In genomic region chr1:26535201-26535600, GRCh38 we compare ENCODE assay signal across 22 cellular contexts. TPM values are rescaled to one million over a fixed set of nuclear protein-coding genes. Genes with fewer than 3 reads are reported as not detected.
DNase-seq lines count a peak whose midpoint lies in the region; ATAC-seq and TF ChIP-seq lines count a peak whose summit lies in the region.
"Had no signal": no experiment of that assay in that cellular context is flagged by ENCODE, and none has a peak within 500 bp of the region (broad histone marks: within the 10 kb centered on the region; RNA-seq: fewer than 3 reads in every experiment).

No MANE protein-coding gene starts in this region.

- POLR2A ChIA-PET in activated CD4-positive, alpha-beta T cell treated with anti-CD3 and anti-CD28 coated beads, Interleukin-2, amount 10 ng/mL, durations not matched to agents 7 days and 5 days (lab: Charles Lee), result no interaction called here
- POLR2A ChIA-PET in activated CD4-positive, alpha-beta T cell treated with anti-CD3 and anti-CD28 coated beads for 36 hours (lab: Charles Lee), result interaction anchor here (0.5 kb wide), 1 partner anchor 1384 kb away, joined by 8 read pairs; no protein-coding TSS in a partner anchor
- POLR2A ChIA-PET in RWPE1 (lab: Yijun Ruan, JAX; ENCODE audit: low non-redundant PET), result no interaction called here
- POLR2A ChIA-PET in HEK293T (lab: Yijun Ruan, JAX), result interaction anchor here (2.9 kb wide), 1 partner anchor 34 kb away, joined by 20 read pairs; no protein-coding TSS in a partner anchor

- peaks cover 9% of the 10 kb centered on the region for H3K36me3 Mint-ChIP-seq in activated CD4-positive, alpha-beta T cell treated with anti-CD3 and anti-CD28 coated beads, Interleukin-2, amount 10 ng/mL, durations not matched to agents 7 days and 5 days (ENCODE audit: low read depth)
- peaks cover under 1% of the 10 kb centered on the region for H3K36me3 Mint-ChIP-seq in activated CD4-positive, alpha-beta T cell treated with anti-CD3 and anti-CD28 coated beads for 36 hours (ENCODE audit: low read depth)
- peaks cover 5% of the 10 kb centered on the region for H3K36me3 Mint-ChIP-seq in stimulated activated effector memory CD8-positive, alpha-beta T cell treated with anti-CD3 and anti-CD28 coated beads, Interleukin-12 subunit alpha, Interleukin-12 subunit beta, amount 100 ng/mL, for 72 hours
- no peaks in the 10 kb centered on the region for H3K36me3 Mint-ChIP-seq in mesothelial cell of epicardium
- H3K36me3 Mint-ChIP-seq: CD8-positive, alpha-beta T cell; naive thymus-derived CD8-positive, alpha-beta T cell had no signal

- no peaks in the 10 kb centered on the region for H3K9me3 Mint-ChIP-seq in activated CD4-positive, alpha-beta T cell treated with anti-CD3 and anti-CD28 coated beads, Interleukin-2, amount 10 ng/mL, durations not matched to agents 7 days and 5 days
- H3K9me3 Mint-ChIP-seq in activated CD4-positive, alpha-beta T cell treated with anti-CD3 and anti-CD28 coated beads for 36 hours (ENCODE audit: low read depth), result no peaks in the 10 kb centered on the region
- no peaks in the 10 kb centered on the region for H3K9me3 Mint-ChIP-seq in stimulated activated effector memory CD8-positive, alpha-beta T cell treated with anti-CD3 and anti-CD28 coated beads, Interleukin-12 subunit alpha, Interleukin-12 subunit beta, amount 100 ng/mL, for 72 hours
- H3K9me3 Mint-ChIP-seq in mesothelial cell of epicardium, result no peaks in the 10 kb centered on the region
- H3K9me3 Mint-ChIP-seq: activated T-helper 1 cell treated with anti-CD3 and anti-CD28 coated beads, Interleukin-12 subunit alpha, Interleukin-12 subunit beta, Interleukin-2, Interleukin-4 antibody, amounts not matched to agents 30 ng/mL and 10 ng/mL and 1 ng/mL, durations not matched to agents 14 hours and 24 hours and 36 hours; CD8-positive, alpha-beta T cell; naive thymus-derived CD8-positive, alpha-beta T cell had no signal

- CTCF ChIA-PET in activated CD4-positive, alpha-beta T cell treated with anti-CD3 and anti-CD28 coated beads, Interleukin-2, amount 10 ng/mL, durations not matched to agents 7 days and 5 days (lab: Charles Lee), result interaction anchor here (0.6 to 1.5 kb wide), 5 partner anchors 17 to 145 kb away, joined by 3 to 6 read pairs (median 3); no protein-coding TSS in a partner anchor
- CTCF ChIA-PET in activated CD4-positive, alpha-beta T cell treated with anti-CD3 and anti-CD28 coated beads for 36 hours (lab: Charles Lee), result interaction anchor here (0.9 to 1.6 kb wide), 4 partner anchors 10 to 157 kb away, joined by 3 to 6 read pairs (median 3); no protein-coding TSS in a partner anchor
- CTCF ChIA-PET in RWPE1 (lab: Yijun Ruan, JAX), result interaction anchor here (0.6 to 2.5 kb wide), 2 partner anchors 35 to 509 kb away, joined by 3 to 10 read pairs; no protein-coding TSS in a partner anchor
- CTCF ChIA-PET in HEK293T (lab: Yijun Ruan, JAX), result interaction anchor here (0.6 kb wide), 1 partner anchor 480 kb away, joined by 3 read pairs; no protein-coding TSS in a partner anchor

- TF ChIP-seq CTCF in RWPE1 (conservative IDR thresholded peaks at IDR 0.05; ENCODE audit: low read depth), result no peak
- TF ChIP-seq CTCF in mesothelial cell of epicardium (IDR thresholded peaks at IDR 0.05; ENCODE audit: unreplicated experiment), result no peak

- H3K27ac Mint-ChIP-seq in activated CD4-positive, alpha-beta T cell treated with anti-CD3 and anti-CD28 coated beads, Interleukin-2, amount 10 ng/mL, durations not matched to agents 7 days and 5 days, result peak overlapping the region; percentile 80
- no peak overlapping the region for H3K27ac Mint-ChIP-seq in activated CD4-positive, alpha-beta T cell treated with anti-CD3 and anti-CD28 coated beads for 36 hours
- H3K27ac Mint-ChIP-seq in stimulated activated effector memory CD8-positive, alpha-beta T cell treated with anti-CD3 and anti-CD28 coated beads, Interleukin-12 subunit alpha, Interleukin-12 subunit beta, amount 100 ng/mL, for 72 hours, result peak overlapping the region; percentile 91
- H3K27ac Mint-ChIP-seq in mesothelial cell of epicardium, result no peak overlapping the region
- H3K27ac Mint-ChIP-seq: activated T-helper 1 cell treated with anti-CD3 and anti-CD28 coated beads, Interleukin-12 subunit alpha, Interleukin-12 subunit beta, Interleukin-2, Interleukin-4 antibody, amounts not matched to agents 30 ng/mL and 10 ng/mL and 1 ng/mL, durations not matched to agents 14 hours and 24 hours and 36 hours; CD8-positive, alpha-beta T cell had no signal

- H3K27ac ChIP-seq in RWPE1, result peak overlapping the region; percentile 46
- H3K27ac ChIP-seq: adrenal gland, foreskin keratinocyte, vagina had no signal

- no peaks in the 10 kb centered on the region for H3K27me3 Mint-ChIP-seq in activated CD4-positive, alpha-beta T cell treated with anti-CD3 and anti-CD28 coated beads, Interleukin-2, amount 10 ng/mL, durations not matched to agents 7 days and 5 days
- no peaks in the 10 kb centered on the region for H3K27me3 Mint-ChIP-seq in activated CD4-positive, alpha-beta T cell treated with anti-CD3 and anti-CD28 coated beads for 36 hours
- no peaks in the 10 kb centered on the region for H3K27me3 Mint-ChIP-seq in mesothelial cell of epicardium (ENCODE audit: low read depth)
- H3K27me3 Mint-ChIP-seq: naive thymus-derived CD8-positive, alpha-beta T cell had no signal

- H3K4me3 Mint-ChIP-seq in activated CD4-positive, alpha-beta T cell treated with anti-CD3 and anti-CD28 coated beads, Interleukin-2, amount 10 ng/mL, durations not matched to agents 7 days and 5 days, result no peak overlapping the region
- no peak overlapping the region for H3K4me3 Mint-ChIP-seq in activated CD4-positive, alpha-beta T cell treated with anti-CD3 and anti-CD28 coated beads for 36 hours
- H3K4me3 Mint-ChIP-seq in stimulated activated effector memory CD8-positive, alpha-beta T cell treated with anti-CD3 and anti-CD28 coated beads, Interleukin-12 subunit alpha, Interleukin-12 subunit beta, amount 100 ng/mL, for 72 hours, result no peak overlapping the region
- no peak overlapping the region for H3K4me3 Mint-ChIP-seq in mesothelial cell of epicardium
- H3K4me3 Mint-ChIP-seq: activated T-helper 1 cell treated with anti-CD3 and anti-CD28 coated beads, Interleukin-12 subunit alpha, Interleukin-12 subunit beta, Interleukin-2, Interleukin-4 antibody, amounts not matched to agents 30 ng/mL and 10 ng/mL and 1 ng/mL, durations not matched to agents 14 hours and 24 hours and 36 hours; CD8-positive, alpha-beta T cell had no signal

- intact Hi-C loops in activated CD4-positive, alpha-beta T cell treated with anti-CD3 and anti-CD28 coated beads for 36 hours (cut with DNase I, micrococcal nuclease), result no loop called here

- peaks cover 76% of the 10 kb centered on the region for H3K4me1 Mint-ChIP-seq in activated CD4-positive, alpha-beta T cell treated with anti-CD3 and anti-CD28 coated beads, Interleukin-2, amount 10 ng/mL, durations not matched to agents 7 days and 5 days
- H3K4me1 Mint-ChIP-seq in activated CD4-positive, alpha-beta T cell treated with anti-CD3 and anti-CD28 coated beads for 36 hours, result peaks cover 54% of the 10 kb centered on the region
- peaks cover 58% of the 10 kb centered on the region for H3K4me1 Mint-ChIP-seq in stimulated activated effector memory CD8-positive, alpha-beta T cell treated with anti-CD3 and anti-CD28 coated beads, Interleukin-12 subunit alpha, Interleukin-12 subunit beta, amount 100 ng/mL, for 72 hours
- H3K4me1 Mint-ChIP-seq in mesothelial cell of epicardium, result peaks cover 18% of the 10 kb centered on the region

- no peak for ATAC-seq in activated CD4-positive, alpha-beta T cell treated with anti-CD3 and anti-CD28 coated beads for 36 hours
- no peak for ATAC-seq in stimulated activated effector memory CD8-positive, alpha-beta T cell treated with anti-CD3 and anti-CD28 coated beads, Interleukin-12 subunit alpha, Interleukin-12 subunit beta, amount 100 ng/mL, for 72 hours
- ATAC-seq: CD8-positive, alpha-beta T cell; foreskin keratinocyte; naive thymus-derived CD8-positive, alpha-beta T cell had no signal

- DNase-seq in activated CD4-positive, alpha-beta T cell treated with anti-CD3 and anti-CD28 coated beads, Interleukin-2, amount 10 ng/mL, durations not matched to agents 7 days and 5 days, result no peak
- no peak for DNase-seq in activated CD4-positive, alpha-beta T cell treated with anti-CD3 and anti-CD28 coated beads for 36 hours
- DNase-seq in RWPE1 (ENCODE audit: low spot score) (no peak), globus pallidus (ENCODE audit: low spot score) (peak; percentile 58), mesothelial cell of epicardium (ENCODE audit: low spot score in 2 of 2, unreplicated experiment in 2 of 2) (no peak), HEK293T (ENCODE audit: extremely low spot score) (no peak), DMS 273 treated with DMSO at 0.1 percent for 48 hours (lab: John Stamatoyannopoulos, UW) (no peak)
- DNase-seq in stimulated activated effector memory CD8-positive, alpha-beta T cell treated with anti-CD3 and anti-CD28 coated beads, Interleukin-12 subunit alpha, Interleukin-12 subunit beta, amount 100 ng/mL, for 72 hours (ENCODE audit: low spot score in 2 of 2), result no peak
- DNase-seq: activated CD4-positive, alpha-beta T cell treated with anti-CD3 and anti-CD28 coated beads, Interleukin-2, amount 50 U/mL, for 4 hours; adrenal gland; CD8-positive, alpha-beta T cell; central memory CD4-positive, alpha-beta T cell; foreskin keratinocyte; KG1; naive thymus-derived CD8-positive, alpha-beta T cell; NCI-H1436 treated with DMSO at 0.1 percent for 48 hours; NCI-H345; retina; SHP77; stomach had no signal

TF ChIP-seq in HEK293T, 16 proteins besides CTCF, POLR2A, EP300 and RAD21 (continues in another document):
- TF ChIP-seq HDGF (IDR thresholded peaks at IDR 0.05; ENCODE audit: borderline replicate concordance) (no peak), CTBP1 (IDR thresholded peaks at IDR 0.05; ENCODE audit: borderline replicate concordance) (no peak), SP1 (IDR thresholded peaks at IDR 0.05) (no peak), FOXK2 (IDR thresholded peaks at IDR 0.05) (no peak), ELF4 (IDR thresholded peaks at IDR 0.05) (no peak), BHLHE40 (IDR thresholded peaks at IDR 0.05; ENCODE audit: borderline replicate concordance) (no peak), NFRKB (IDR thresholded peaks at IDR 0.05) (no peak), L3MBTL2 (conservative IDR thresholded peaks at IDR 0.05) (no peak)
- TF ChIP-seq, protein P1, sequence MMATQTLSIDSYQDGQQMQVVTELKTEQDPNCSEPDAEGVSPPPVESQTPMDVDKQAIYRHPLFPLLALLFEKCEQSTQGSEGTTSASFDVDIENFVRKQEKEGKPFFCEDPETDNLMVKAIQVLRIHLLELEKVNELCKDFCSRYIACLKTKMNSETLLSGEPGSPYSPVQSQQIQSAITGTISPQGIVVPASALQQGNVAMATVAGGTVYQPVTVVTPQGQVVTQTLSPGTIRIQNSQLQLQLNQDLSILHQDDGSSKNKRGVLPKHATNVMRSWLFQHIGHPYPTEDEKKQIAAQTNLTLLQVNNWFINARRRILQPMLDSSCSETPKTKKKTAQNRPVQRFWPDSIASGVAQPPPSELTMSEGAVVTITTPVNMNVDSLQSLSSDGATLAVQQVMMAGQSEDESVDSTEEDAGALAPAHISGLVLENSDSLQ (IDR thresholded peaks at IDR 0.05), result no peak

RNA-seq across cellular contexts. Expression of gene RPS6KA1, which starts 5.6 kb away (rescaled TPM):
- total RNA-seq in activated CD4-positive, alpha-beta T cell treated with anti-CD3 and anti-CD28 coated beads, Interleukin-2, amount 10 ng/mL, durations not matched to agents 7 days and 5 days, result 100 to 1,000 TPM; 192 to 199 TPM
- 100 to 1,000 TPM; 116 to 160 TPM for total RNA-seq in activated CD4-positive, alpha-beta T cell treated with anti-CD3 and anti-CD28 coated beads for 36 hours
- total RNA-seq in mesothelial cell of epicardium, result 18.1 to 20.2 TPM (median 19.4 TPM) in 3 replicates

Comparison
In these comparisons a context has a peak if more than half of its experiments do, and no peak if none do; other contexts are left out.
1. H3K27ac Mint-ChIP-seq: peak in activated CD4-positive, alpha-beta T cell treated with anti-CD3 and anti-CD28 coated beads, Interleukin-2, amount 10 ng/mL, durations not matched to agents 7 days and 5 days (single experiment) and stimulated activated effector memory CD8-positive, alpha-beta T cell treated with anti-CD3 and anti-CD28 coated beads, Interleukin-12 subunit alpha, Interleukin-12 subunit beta, amount 100 ng/mL, for 72 hours (single experiment); none in activated CD4-positive, alpha-beta T cell treated with anti-CD3 and anti-CD28 coated beads for 36 hours (single experiment) and mesothelial cell of epicardium (single experiment).
2. POLR2A ChIA-PET loops: an anchor here in activated CD4-positive, alpha-beta T cell treated with anti-CD3 and anti-CD28 coated beads for 36 hours (0.5 kb wide) and HEK293T (2.9 kb wide); none called in activated CD4-positive, alpha-beta T cell treated with anti-CD3 and anti-CD28 coated beads, Interleukin-2, amount 10 ng/mL, durations not matched to agents 7 days and 5 days and RWPE1.